In genomic region chr1:21383785-21384401, GRCh38 we compare ENCODE assay signal across 1 cellular context.
TF ChIP-seq lines count a peak whose summit lies in the region.

No MANE protein-coding gene starts in this region.

TF ChIP-seq in IMR-90, 13 proteins besides CTCF, POLR2A, EP300 and RAD21:
- no peak for TF ChIP-seq CHD1 (IDR thresholded peaks at IDR 0.05; ENCODE audit: low read depth, low read length)
